Comparison of ENCODE assay signal across 1 cellular context in the genomic region with DNA sequence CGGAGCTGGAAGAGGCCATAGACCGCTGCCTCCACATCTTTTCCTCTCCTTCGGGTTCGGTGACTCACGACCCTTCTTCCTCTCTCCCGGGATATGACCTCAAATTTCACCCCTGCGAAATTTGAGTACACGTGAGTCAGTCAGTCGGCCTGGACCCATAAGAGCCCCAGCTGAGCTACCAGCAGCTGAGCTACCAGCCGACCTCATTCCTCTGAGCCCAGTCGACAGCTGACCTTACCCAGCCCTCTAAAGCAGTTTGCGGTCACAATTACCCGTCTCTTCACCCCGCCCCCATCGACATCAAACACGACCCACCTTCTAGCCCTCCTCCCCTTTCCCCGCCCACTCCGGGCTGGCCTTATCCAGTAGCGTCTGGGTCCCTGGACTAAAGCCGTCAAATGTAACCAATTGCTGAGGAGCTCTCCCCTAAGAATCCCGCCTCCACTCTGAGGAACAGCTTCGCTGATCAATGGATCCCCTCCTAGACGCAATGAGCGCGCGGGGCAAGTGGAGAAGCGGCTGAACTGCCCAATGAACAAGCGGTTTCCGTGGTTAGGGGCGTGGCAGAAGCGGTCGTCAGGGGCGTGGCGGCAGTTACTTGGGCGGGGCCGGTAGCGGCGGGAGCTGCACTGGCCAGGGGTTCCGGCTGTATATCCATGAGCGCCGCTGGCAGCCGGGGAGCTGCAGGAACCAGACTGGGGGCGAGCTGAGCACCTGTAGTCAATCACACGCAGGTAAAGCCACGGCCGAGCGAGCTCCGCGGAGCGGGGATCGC.
TF ChIP-seq lines count a peak whose summit lies in the region.

A gene with protein sequence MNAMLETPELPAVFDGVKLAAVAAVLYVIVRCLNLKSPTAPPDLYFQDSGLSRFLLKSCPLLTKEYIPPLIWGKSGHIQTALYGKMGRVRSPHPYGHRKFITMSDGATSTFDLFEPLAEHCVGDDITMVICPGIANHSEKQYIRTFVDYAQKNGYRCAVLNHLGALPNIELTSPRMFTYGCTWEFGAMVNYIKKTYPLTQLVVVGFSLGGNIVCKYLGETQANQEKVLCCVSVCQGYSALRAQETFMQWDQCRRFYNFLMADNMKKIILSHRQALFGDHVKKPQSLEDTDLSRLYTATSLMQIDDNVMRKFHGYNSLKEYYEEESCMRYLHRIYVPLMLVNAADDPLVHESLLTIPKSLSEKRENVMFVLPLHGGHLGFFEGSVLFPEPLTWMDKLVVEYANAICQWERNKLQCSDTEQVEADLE (plus strand): TSS at position 627 of the 775 bp plus-strand sequence. CDS start 27,872 bp downstream, outside the sequence.

TF ChIP-seq in K562, 482 proteins besides CTCF, POLR2A, EP300 and RAD21 (continued from another document and continues in another):
- TF ChIP-seq, protein P1, sequence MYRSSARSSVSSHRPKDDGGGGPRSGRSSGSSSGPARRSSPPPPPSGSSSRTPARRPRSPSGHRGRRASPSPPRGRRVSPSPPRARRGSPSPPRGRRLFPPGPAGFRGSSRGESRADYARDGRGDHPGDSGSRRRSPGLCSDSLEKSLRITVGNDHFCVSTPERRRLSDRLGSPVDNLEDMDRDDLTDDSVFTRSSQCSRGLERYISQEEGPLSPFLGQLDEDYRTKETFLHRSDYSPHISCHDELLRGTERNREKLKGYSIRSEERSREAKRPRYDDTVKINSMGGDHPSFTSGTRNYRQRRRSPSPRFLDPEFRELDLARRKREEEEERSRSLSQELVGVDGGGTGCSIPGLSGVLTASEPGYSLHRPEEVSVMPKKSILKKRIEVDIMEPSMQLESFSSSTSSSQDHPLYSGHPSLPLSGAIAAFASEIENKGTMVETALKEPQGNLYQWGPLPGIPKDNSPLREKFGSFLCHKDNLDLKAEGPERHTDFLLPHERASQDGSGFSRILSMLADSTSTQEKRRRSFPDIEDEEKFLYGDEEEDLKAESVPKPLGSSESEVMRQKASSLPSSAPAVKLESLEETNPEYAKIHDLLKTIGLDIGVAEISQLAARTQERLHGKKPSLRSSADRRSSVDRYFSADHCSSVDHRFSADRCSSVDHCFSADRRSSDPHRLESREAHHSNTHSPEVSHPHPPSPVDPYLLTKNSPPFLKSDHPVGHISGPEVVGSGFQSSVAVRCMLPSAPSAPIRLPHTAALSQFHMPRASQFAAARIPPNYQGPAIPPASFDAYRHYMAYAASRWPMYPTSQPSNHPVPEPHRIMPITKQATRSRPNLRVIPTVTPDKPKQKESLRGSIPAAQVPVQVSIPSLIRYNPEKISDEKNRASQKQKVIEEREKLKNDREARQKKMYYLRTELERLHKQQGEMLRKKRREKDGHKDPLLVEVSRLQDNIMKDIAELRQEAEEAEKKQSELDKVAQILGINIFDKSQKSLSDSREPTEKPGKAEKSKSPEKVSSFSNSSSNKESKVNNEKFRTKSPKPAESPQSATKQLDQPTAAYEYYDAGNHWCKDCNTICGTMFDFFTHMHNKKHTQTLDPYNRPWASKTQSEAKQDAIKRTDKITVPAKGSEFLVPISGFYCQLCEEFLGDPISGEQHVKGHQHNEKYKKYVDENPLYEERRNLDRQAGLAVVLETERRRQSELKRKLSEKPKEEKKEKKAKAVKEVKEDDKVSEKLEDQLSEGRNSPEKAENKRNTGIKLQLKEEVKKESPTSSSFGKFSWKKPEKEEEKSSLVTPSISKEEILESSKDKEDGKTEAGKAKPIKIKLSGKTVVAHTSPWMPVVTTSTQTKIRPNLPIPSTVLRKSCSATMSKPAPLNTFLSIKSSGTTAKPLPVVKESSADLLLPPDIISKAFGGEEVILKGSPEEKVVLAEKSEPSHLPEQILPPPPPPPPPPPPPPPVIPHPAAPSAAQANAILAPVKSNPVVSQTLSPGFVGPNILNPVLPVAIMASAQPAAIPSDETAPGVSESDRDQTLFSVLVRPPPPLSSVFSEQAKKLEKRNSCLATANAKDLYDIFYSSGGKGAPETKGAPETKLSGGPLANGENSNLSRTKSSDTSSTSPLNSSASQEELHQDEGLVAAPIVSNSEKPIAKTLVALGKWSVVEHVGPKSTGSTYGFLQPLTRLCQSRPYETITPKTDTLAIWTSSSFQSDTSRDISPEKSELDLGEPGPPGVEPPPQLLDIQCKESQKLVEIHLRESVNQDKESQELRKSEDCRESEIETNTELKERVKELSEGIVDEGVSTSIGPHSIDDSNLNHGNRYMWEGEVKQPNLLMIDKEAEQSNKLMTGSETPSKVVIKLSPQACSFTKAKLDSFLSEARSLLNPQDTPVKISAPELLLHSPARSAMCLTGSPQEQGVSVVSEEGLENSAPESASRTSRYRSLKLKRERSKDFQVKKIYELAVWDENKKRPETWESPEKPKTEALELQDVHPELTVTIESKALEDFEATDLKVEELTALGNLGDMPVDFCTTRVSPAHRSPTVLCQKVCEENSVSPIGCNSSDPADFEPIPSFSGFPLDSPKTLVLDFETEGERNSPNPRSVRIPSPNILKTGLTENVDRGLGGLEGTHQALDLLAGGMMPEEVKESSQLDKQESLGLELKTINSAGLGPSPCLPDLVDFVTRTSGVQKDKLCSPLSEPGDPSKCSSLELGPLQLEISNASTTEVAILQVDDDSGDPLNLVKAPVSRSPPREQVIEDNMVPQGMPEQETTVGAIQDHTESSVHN (IDR thresholded peaks at IDR 0.05; ENCODE audit: borderline replicate concordance in 1 of 2, low read depth in 1 of 2): peak in 1 of 2 experiments; percentile 100; a peak in 2 of 4 replicates
- TF ChIP-seq RBBP5 (IDR thresholded peaks at IDR 0.05; ENCODE audit: borderline replicate concordance, insufficient read depth, low read length, poor library complexity, severe bottlenecking) (peak; percentile 16), OTX1 (CRISPR knock-in tag; IDR thresholded peaks at IDR 0.05) (peak; percentile 89), ZNF12 (CRISPR knock-in tag; IDR thresholded peaks at IDR 0.05) (0 out of 2 replicates have a peak, but pooled peaks have one; percentile 27), MBD2 (IDR thresholded peaks at IDR 0.05; ENCODE audit: borderline replicate concordance, low read depth) (peak; percentile 99), HLTF (IDR thresholded peaks at IDR 0.05) (no peak), KHSRP (IDR thresholded peaks at IDR 0.05) (no peak), NFYB (IDR thresholded peaks at IDR 0.05; ENCODE audit: extremely low read depth, insufficient read length) (peak; percentile 84), POLR3A (IDR thresholded peaks at IDR 0.05; ENCODE audit: borderline replicate concordance, extremely low read depth, insufficient read depth, insufficient read length) (no peak), CREM (IDR thresholded peaks at IDR 0.05; ENCODE audit: low read depth) (peak; percentile 88), BMI1 (IDR thresholded peaks at IDR 0.05; ENCODE audit: low read length) (peak; percentile 42; the same call in 1 of the 2 replicates), DACH1 (IDR thresholded peaks at IDR 0.05; ENCODE audit: partially characterized antibody) (peak; percentile 99), DMBX1 (CRISPR knock-in tag; IDR thresholded peaks at IDR 0.05; ENCODE audit: borderline replicate concordance) (peak; percentile 74), SRSF7 (optimal IDR thresholded peaks at IDR 0.05; ENCODE audit: low read depth, low read length) (no peak), RAD51 (IDR thresholded peaks at IDR 0.05; ENCODE audit: borderline replicate concordance, low read depth) (peak; percentile 35; the same call in 1 of the 2 replicates), EGR1 (conservative IDR thresholded peaks at IDR 0.05) (peak; percentile 70), NR2C2 (CRISPR knock-in tag; IDR thresholded peaks at IDR 0.05) (no peak), NR2C2 (tag; IDR thresholded peaks at IDR 0.05) (peak; percentile 87), ZNF785 (CRISPR knock-in tag; IDR thresholded peaks at IDR 0.05) (no peak), SOX6 (IDR thresholded peaks at IDR 0.05) (peak; percentile 75), CREB1 (IDR thresholded peaks at IDR 0.05) (peak; percentile 72; the same call in 1 of the 2 replicates), CREB1 (CRISPR knock-in tag; IDR thresholded peaks at IDR 0.05) (peak; percentile 68; the same call in 1 of the 2 replicates), ATF1 (CRISPR knock-in tag; IDR thresholded peaks at IDR 0.05) (no peak), ATF1 (tag; IDR thresholded peaks at IDR 0.05) (peak; percentile 93), CSDE1 (IDR thresholded peaks at IDR 0.05) (peak in 1 of 2 experiments; percentile 39; a peak in 1 of 4 replicates), ASH1L (IDR thresholded peaks at IDR 0.05; ENCODE audit: borderline replicate concordance, low read depth, partially characterized antibody) (peak; percentile 99), EWSR1 (IDR thresholded peaks at IDR 0.05; ENCODE audit: borderline replicate concordance, low read depth, partially characterized antibody) (no peak), GABPA (tag; conservative IDR thresholded peaks at IDR 0.05; ENCODE audit: low read depth) (peak; percentile 58), TRIM28 (IDR thresholded peaks at IDR 0.05) (0 out of 2 replicates have a peak, but pooled peaks have one; percentile 52), ZNF347 (CRISPR knock-in tag; IDR thresholded peaks at IDR 0.05; ENCODE audit: low read depth) (no peak), SIN3B (IDR thresholded peaks at IDR 0.05; ENCODE audit: low read depth) (no peak), LCOR (CRISPR knock-in tag; IDR thresholded peaks at IDR 0.05) (peak; percentile 88; the same call in 1 of the 2 replicates), KDM5B (IDR thresholded peaks at IDR 0.05; ENCODE audit: insufficient replicate concordance, low read depth, low read length) (peak; percentile 68), YY1 (IDR thresholded peaks at IDR 0.05; ENCODE audit: borderline replicate concordance in 1 of 3, control insufficient read depth in 1 of 3, extremely low read depth in 1 of 3, insufficient read depth in 3 of 3, insufficient read length in 1 of 3, insufficient replicate concordance in 2 of 3, low read depth in 1 of 3, low read length in 2 of 3) (peak in 2 of 3 experiments; percentile 66 to 73), ZNF324 (CRISPR knock-in tag; IDR thresholded peaks at IDR 0.05) (no peak), RBM25 (IDR thresholded peaks at IDR 0.05; ENCODE audit: low read depth, low read length, severe bottlenecking) (peak; percentile 96), PURB (CRISPR knock-in tag; IDR thresholded peaks at IDR 0.05; ENCODE audit: low read depth) (no peak), TARDBP (IDR thresholded peaks at IDR 0.05) (0 out of 2 replicates have a peak, but pooled peaks have one; percentile 37), ZBTB17 (CRISPR knock-in tag; IDR thresholded peaks at IDR 0.05) (0 out of 2 replicates have a peak, but pooled peaks have one; percentile 17), RFX1 (IDR thresholded peaks at IDR 0.05) (peak; percentile 96)
- TF ChIP-seq, protein P2, sequence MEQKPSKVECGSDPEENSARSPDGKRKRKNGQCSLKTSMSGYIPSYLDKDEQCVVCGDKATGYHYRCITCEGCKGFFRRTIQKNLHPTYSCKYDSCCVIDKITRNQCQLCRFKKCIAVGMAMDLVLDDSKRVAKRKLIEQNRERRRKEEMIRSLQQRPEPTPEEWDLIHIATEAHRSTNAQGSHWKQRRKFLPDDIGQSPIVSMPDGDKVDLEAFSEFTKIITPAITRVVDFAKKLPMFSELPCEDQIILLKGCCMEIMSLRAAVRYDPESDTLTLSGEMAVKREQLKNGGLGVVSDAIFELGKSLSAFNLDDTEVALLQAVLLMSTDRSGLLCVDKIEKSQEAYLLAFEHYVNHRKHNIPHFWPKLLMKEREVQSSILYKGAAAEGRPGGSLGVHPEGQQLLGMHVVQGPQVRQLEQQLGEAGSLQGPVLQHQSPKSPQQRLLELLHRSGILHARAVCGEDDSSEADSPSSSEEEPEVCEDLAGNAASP (IDR thresholded peaks at IDR 0.05): no peak
- TF ChIP-seq, protein P3, sequence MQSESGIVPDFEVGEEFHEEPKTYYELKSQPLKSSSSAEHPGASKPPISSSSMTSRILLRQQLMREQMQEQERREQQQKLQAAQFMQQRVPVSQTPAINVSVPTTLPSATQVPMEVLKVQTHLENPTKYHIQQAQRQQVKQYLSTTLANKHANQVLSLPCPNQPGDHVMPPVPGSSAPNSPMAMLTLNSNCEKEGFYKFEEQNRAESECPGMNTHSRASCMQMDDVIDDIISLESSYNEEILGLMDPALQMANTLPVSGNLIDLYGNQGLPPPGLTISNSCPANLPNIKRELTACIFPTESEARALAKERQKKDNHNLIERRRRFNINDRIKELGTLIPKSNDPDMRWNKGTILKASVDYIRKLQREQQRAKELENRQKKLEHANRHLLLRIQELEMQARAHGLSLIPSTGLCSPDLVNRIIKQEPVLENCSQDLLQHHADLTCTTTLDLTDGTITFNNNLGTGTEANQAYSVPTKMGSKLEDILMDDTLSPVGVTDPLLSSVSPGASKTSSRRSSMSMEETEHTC (IDR thresholded peaks at IDR 0.05): peak; percentile 47; the same call in 1 of the 2 replicates
- TF ChIP-seq, protein P4, sequence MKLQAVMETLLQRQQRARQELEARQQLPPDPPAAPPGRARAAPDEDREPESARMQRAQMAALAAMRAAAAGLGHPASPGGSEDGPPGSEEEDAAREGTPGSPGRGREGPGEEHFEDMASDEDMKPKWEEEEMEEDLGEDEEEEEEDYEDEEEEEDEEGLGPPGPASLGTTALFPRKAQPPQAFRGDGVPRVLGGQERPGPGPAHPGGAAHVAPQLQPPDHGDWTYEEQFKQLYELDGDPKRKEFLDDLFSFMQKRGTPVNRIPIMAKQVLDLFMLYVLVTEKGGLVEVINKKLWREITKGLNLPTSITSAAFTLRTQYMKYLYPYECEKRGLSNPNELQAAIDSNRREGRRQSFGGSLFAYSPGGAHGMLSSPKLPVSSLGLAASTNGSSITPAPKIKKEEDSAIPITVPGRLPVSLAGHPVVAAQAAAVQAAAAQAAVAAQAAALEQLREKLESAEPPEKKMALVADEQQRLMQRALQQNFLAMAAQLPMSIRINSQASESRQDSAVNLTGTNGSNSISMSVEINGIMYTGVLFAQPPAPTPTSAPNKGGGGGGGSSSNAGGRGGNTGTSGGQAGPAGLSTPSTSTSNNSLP (IDR thresholded peaks at IDR 0.05; ENCODE audit: borderline replicate concordance, low read depth, low read length): peak; percentile 94; the same call in 1 of the 2 replicates
- TF ChIP-seq, protein P5, sequence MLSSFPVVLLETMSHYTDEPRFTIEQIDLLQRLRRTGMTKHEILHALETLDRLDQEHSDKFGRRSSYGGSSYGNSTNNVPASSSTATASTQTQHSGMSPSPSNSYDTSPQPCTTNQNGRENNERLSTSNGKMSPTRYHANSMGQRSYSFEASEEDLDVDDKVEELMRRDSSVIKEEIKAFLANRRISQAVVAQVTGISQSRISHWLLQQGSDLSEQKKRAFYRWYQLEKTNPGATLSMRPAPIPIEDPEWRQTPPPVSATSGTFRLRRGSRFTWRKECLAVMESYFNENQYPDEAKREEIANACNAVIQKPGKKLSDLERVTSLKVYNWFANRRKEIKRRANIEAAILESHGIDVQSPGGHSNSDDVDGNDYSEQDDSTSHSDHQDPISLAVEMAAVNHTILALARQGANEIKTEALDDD (IDR thresholded peaks at IDR 0.05): peak; percentile 72
- TF ChIP-seq, protein P6, sequence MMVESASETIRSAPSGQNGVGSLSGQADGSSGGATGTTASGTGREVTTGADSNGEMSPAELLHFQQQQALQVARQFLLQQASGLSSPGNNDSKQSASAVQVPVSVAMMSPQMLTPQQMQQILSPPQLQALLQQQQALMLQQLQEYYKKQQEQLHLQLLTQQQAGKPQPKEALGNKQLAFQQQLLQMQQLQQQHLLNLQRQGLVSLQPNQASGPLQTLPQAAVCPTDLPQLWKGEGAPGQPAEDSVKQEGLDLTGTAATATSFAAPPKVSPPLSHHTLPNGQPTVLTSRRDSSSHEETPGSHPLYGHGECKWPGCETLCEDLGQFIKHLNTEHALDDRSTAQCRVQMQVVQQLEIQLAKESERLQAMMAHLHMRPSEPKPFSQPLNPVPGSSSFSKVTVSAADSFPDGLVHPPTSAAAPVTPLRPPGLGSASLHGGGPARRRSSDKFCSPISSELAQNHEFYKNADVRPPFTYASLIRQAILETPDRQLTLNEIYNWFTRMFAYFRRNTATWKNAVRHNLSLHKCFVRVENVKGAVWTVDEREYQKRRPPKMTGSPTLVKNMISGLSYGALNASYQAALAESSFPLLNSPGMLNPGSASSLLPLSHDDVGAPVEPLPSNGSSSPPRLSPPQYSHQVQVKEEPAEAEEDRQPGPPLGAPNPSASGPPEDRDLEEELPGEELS (CRISPR knock-in tag; IDR thresholded peaks at IDR 0.05; ENCODE audit: borderline replicate concordance): no peak
